In genomic region chr3:108302570-108302969, GRCh38 we compare ENCODE assay signal across 1 cellular context.
TF ChIP-seq lines count a peak whose summit lies in the region.

No MANE protein-coding gene starts in this region.

TF ChIP-seq in K562, 482 proteins besides CTCF, POLR2A, EP300 and RAD21:
- TF ChIP-seq ZNF146 (CRISPR knock-in tag; IDR thresholded peaks at IDR 0.05; ENCODE audit: unreplicated experiment) (no peak), ZNF232 (CRISPR knock-in tag; IDR thresholded peaks at IDR 0.05) (no peak), C11orf30 (IDR thresholded peaks at IDR 0.05; ENCODE audit: low read depth) (no peak), CHCHD3 (CRISPR knock-in tag; IDR thresholded peaks at IDR 0.05) (no peak), CEBPG (CRISPR knock-in tag; IDR thresholded peaks at IDR 0.05) (no peak), CEBPG (tag; conservative IDR thresholded peaks at IDR 0.05 in 1 of 2, IDR thresholded peaks at IDR 0.05 in 1 of 2) (peak; percentile 50 to 63), ZBTB34 (CRISPR knock-in tag; IDR thresholded peaks at IDR 0.05) (no peak)
